In genomic region chr2:62243983-62244382, GRCh38 we compare ENCODE assay signal across 34 cellular contexts.
"Had no signal": no experiment of that assay in that cellular context is flagged by ENCODE, and none has a peak within 500 bp of the region (broad histone marks: within the 10 kb centered on the region; RNA-seq: fewer than 3 reads in every experiment).

No MANE protein-coding gene starts in this region.

- H3K27ac ChIP-seq: adrenal gland, body of pancreas, brain microvascular endothelial cell, breast epithelium, WERI-Rb-1 had no signal

- H3K4me1 ChIP-seq: adrenal gland, body of pancreas, breast epithelium had no signal

- DNase-seq: activated B cell treated with CpG ODN at 0.5 μM for 24 hours; activated CD4-positive, alpha-beta memory T cell treated with anti-CD3 and anti-CD28 coated beads for 36 hours; activated CD4-positive, alpha-beta T cell treated with anti-CD3 and anti-CD28 coated beads for 4 hours; activated CD4-positive, alpha-beta T cell treated with anti-CD3 and anti-CD28 coated beads, Interleukin-2, amount 10 ng/mL, durations not matched to agents 24 days and 14 days; activated CD4-positive, alpha-beta T cell treated with anti-CD3 and anti-CD28 coated beads, Interleukin-2, amount 50 U/mL, for 1 hour; activated CD4-positive, alpha-beta T cell treated with anti-CD3 and anti-CD28 coated beads, Interleukin-2, amount 50 U/mL, for 4 hours; activated CD4-positive, CD25-positive, alpha-beta regulatory T cell treated with anti-CD3 and anti-CD28 coated beads, Interleukin-2, amount 50 U/mL, for 72 hours; activated CD8-positive, alpha-beta memory T cell treated with anti-CD3 and anti-CD28 coated beads, Interleukin-2, amount 50 U/mL, for 4 hours; activated CD8-positive, alpha-beta T cell treated with anti-CD3 and anti-CD28 coated beads for 36 hours; activated effector memory CD4-positive, alpha-beta T cell treated with anti-CD3 and anti-CD28 coated beads, Interleukin-2, amount 50 U/mL, for 16 hours; activated gamma-delta T cell treated with Interleukin-2 at 50 U/mL for 16 hours; activated naive CD4-positive, alpha-beta T cell; activated naive CD4-positive, alpha-beta T cell treated with anti-CD3 and anti-CD28 coated beads for 36 hours; activated naive CD4-positive, alpha-beta T cell treated with anti-CD3 and anti-CD28 coated beads, Interleukin-2, amount 50 U/mL, for 16 hours; activated naive CD8-positive, alpha-beta T cell treated with anti-CD3 and anti-CD28 coated beads for 36 hours; activated T-cell treated with anti-CD3 and anti-CD28 coated beads for 4 hours; activated T-cell treated with anti-CD3 and anti-CD28 coated beads, Interleukin-2, amount 50 U/mL, for 1 hour; activated T-cell treated with anti-CD3 and anti-CD28 coated beads, Interleukin-2, amount 50 U/mL, for 4 hours; activated T-cell treated with anti-CD3 and anti-CD28 coated beads, Interleukin-2, amount 50 U/mL, for 72 hours; adrenal gland; amniotic stem cell; aorta; body of pancreas; brain microvascular endothelial cell; central memory CD4-positive, alpha-beta T cell; cerebellar nuclear complex; T-cell; T-helper 17 cell; T1000; WERI-Rb-1 had no signal

- H3K27me3 ChIP-seq: adrenal gland, body of pancreas, brain microvascular endothelial cell, breast epithelium had no signal

- H3K9me3 ChIP-seq: adrenal gland, body of pancreas, breast epithelium had no signal

- H3K4me3 ChIP-seq: adrenal gland, body of pancreas, breast epithelium had no signal

- H3K9me3 Mint-ChIP-seq: activated B cell treated with CpG ODN at 0.5 μM for 24 hours; activated CD4-positive, alpha-beta memory T cell treated with anti-CD3 and anti-CD28 coated beads for 36 hours; activated CD4-positive, alpha-beta T cell treated with anti-CD3 and anti-CD28 coated beads, Interleukin-2, amount 10 ng/mL, durations not matched to agents 24 days and 14 days; activated CD8-positive, alpha-beta T cell treated with anti-CD3 and anti-CD28 coated beads for 36 hours; activated naive CD4-positive, alpha-beta T cell treated with anti-CD3 and anti-CD28 coated beads for 36 hours; activated naive CD4-positive, alpha-beta T cell treated with anti-CD3 and anti-CD28 coated beads, Interleukin-2, amount 50 U/mL, for 72 hours; activated naive CD8-positive, alpha-beta T cell treated with anti-CD3 and anti-CD28 coated beads for 36 hours; activated T-cell treated with anti-CD3 and anti-CD28 coated beads, Interleukin-2, amount 50 U/mL, for 4 hours; activated T-cell treated with anti-CD3 and anti-CD28 coated beads, Interleukin-2, amount 50 U/mL, for 72 hours; activated T-helper 1 cell treated with anti-CD3 and anti-CD28 coated beads, Interleukin-12 subunit alpha, Interleukin-12 subunit beta, Interleukin-2, Interleukin-4 antibody, amounts not matched to agents 30 ng/mL and 10 ng/mL and 1 ng/mL, durations not matched to agents 14 hours and 24 hours and 36 hours; activated T-helper 17 cell treated with anti-CD3 and anti-CD28 coated beads, Interleukin-2, amount 50 U/mL, for 72 hours; T-cell had no signal

- H3K4me1 Mint-ChIP-seq: activated B cell treated with CpG ODN at 0.5 μM for 24 hours; activated CD4-positive, alpha-beta T cell treated with anti-CD3 and anti-CD28 coated beads, Interleukin-2, amount 10 ng/mL, durations not matched to agents 24 days and 14 days; activated naive CD8-positive, alpha-beta T cell treated with anti-CD3 and anti-CD28 coated beads for 36 hours; activated T-helper 17 cell treated with anti-CD3 and anti-CD28 coated beads, Interleukin-2, amount 50 U/mL, for 72 hours had no signal

- H3K4me3 Mint-ChIP-seq: activated B cell treated with CpG ODN at 0.5 μM for 24 hours; activated CD4-positive, alpha-beta memory T cell treated with anti-CD3 and anti-CD28 coated beads for 36 hours; activated CD4-positive, alpha-beta T cell treated with anti-CD3 and anti-CD28 coated beads, Interleukin-2, amount 10 ng/mL, durations not matched to agents 24 days and 14 days; activated CD8-positive, alpha-beta T cell treated with anti-CD3 and anti-CD28 coated beads for 36 hours; activated naive CD4-positive, alpha-beta T cell treated with anti-CD3 and anti-CD28 coated beads for 36 hours; activated naive CD8-positive, alpha-beta T cell treated with anti-CD3 and anti-CD28 coated beads for 36 hours; activated T-cell treated with anti-CD3 and anti-CD28 coated beads, Interleukin-2, amount 50 U/mL, for 4 hours; activated T-cell treated with anti-CD3 and anti-CD28 coated beads, Interleukin-2, amount 50 U/mL, for 72 hours; activated T-helper 1 cell treated with anti-CD3 and anti-CD28 coated beads, Interleukin-12 subunit alpha, Interleukin-12 subunit beta, Interleukin-2, Interleukin-4 antibody, amounts not matched to agents 30 ng/mL and 10 ng/mL and 1 ng/mL, durations not matched to agents 14 hours and 24 hours and 36 hours; activated T-helper 17 cell treated with anti-CD3 and anti-CD28 coated beads, Interleukin-2, amount 50 U/mL, for 72 hours; T-cell; T-helper 17 cell had no signal

- H3K27me3 Mint-ChIP-seq: activated B cell treated with CpG ODN at 0.5 μM for 24 hours; activated CD4-positive, alpha-beta memory T cell treated with anti-CD3 and anti-CD28 coated beads for 36 hours; activated CD4-positive, alpha-beta T cell treated with anti-CD3 and anti-CD28 coated beads, Interleukin-2, amount 10 ng/mL, durations not matched to agents 24 days and 14 days; activated CD8-positive, alpha-beta T cell treated with anti-CD3 and anti-CD28 coated beads for 36 hours; activated naive CD8-positive, alpha-beta T cell treated with anti-CD3 and anti-CD28 coated beads for 36 hours; activated T-helper 17 cell treated with anti-CD3 and anti-CD28 coated beads, Interleukin-2, amount 50 U/mL, for 72 hours; T-cell; T-helper 17 cell had no signal

- H3K36me3 ChIP-seq: adrenal gland, brain microvascular endothelial cell, breast epithelium, WERI-Rb-1 had no signal

- H3K27ac Mint-ChIP-seq: activated B cell treated with CpG ODN at 0.5 μM for 24 hours; activated CD4-positive, alpha-beta memory T cell treated with anti-CD3 and anti-CD28 coated beads for 36 hours; activated CD4-positive, alpha-beta T cell treated with anti-CD3 and anti-CD28 coated beads, Interleukin-2, amount 10 ng/mL, durations not matched to agents 24 days and 14 days; activated CD8-positive, alpha-beta T cell treated with anti-CD3 and anti-CD28 coated beads for 36 hours; activated naive CD4-positive, alpha-beta T cell treated with anti-CD3 and anti-CD28 coated beads for 36 hours; activated naive CD8-positive, alpha-beta T cell treated with anti-CD3 and anti-CD28 coated beads for 36 hours; activated T-cell treated with anti-CD3 and anti-CD28 coated beads, Interleukin-2, amount 50 U/mL, for 72 hours; activated T-helper 1 cell treated with anti-CD3 and anti-CD28 coated beads, Interleukin-12 subunit alpha, Interleukin-12 subunit beta, Interleukin-2, Interleukin-4 antibody, amounts not matched to agents 30 ng/mL and 10 ng/mL and 1 ng/mL, durations not matched to agents 14 hours and 24 hours and 36 hours; activated T-helper 17 cell treated with anti-CD3 and anti-CD28 coated beads, Interleukin-2, amount 50 U/mL, for 72 hours; T-cell; T-helper 17 cell had no signal

- H3K36me3 Mint-ChIP-seq: activated CD4-positive, alpha-beta memory T cell treated with anti-CD3 and anti-CD28 coated beads for 36 hours; activated naive CD4-positive, alpha-beta T cell treated with anti-CD3 and anti-CD28 coated beads, Interleukin-2, amount 50 U/mL, for 72 hours; T-cell had no signal

- ATAC-seq: activated CD8-positive, alpha-beta T cell treated with anti-CD3 and anti-CD28 coated beads for 36 hours; activated naive CD4-positive, alpha-beta T cell treated with anti-CD3 and anti-CD28 coated beads, Interleukin-2, amount 50 U/mL, for 72 hours; activated T-cell treated with anti-CD3 and anti-CD28 coated beads, Interleukin-2, amount 50 U/mL, for 4 hours; activated T-helper 17 cell treated with anti-CD3 and anti-CD28 coated beads, Interleukin-2, amount 50 U/mL, for 72 hours; body of pancreas; T-cell; T-helper 17 cell had no signal
